Comparison of ENCODE assay signal across 1 cellular context in the genomic region with DNA sequence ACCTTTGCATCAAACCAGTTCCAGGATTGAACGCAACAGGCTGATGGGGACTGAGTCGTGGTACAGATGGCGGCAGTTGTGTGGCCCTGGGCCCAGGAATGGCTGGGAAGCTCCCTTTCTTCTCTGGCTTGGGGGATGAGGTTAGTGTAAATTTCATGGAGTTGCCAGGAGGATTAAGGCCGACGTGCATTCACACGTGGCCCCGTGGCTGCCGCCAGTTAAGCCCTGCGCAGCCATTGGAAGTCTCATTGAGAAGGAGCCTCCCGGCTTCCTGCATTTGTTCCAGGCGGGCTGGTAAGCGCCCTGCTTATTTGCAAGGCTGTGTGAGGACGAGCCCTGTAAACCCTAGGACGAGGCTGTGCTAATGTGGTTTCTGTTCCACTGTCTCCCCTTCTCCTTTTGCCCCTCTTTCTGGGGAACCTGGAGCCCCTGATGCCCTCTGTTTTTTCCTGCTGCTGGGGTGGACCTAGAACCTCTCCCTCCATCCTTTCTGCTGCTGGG.
TF ChIP-seq lines count a peak whose summit lies in the region.

No MANE protein-coding gene starts in this region.

TF ChIP-seq in SK-N-SH, 30 proteins besides CTCF, POLR2A, EP300 and RAD21 (continued from another document):
- TF ChIP-seq SIN3A (IDR thresholded peaks at IDR 0.05; ENCODE audit: borderline replicate concordance, low read depth, low read length) (no peak), FOXM1 (IDR thresholded peaks at IDR 0.05; ENCODE audit: low read depth) (no peak), YY1 (IDR thresholded peaks at IDR 0.05; ENCODE audit: low read depth) (no peak), MXI1 (IDR thresholded peaks at IDR 0.05; ENCODE audit: low read depth, low read length) (no peak)
